Comparison of ENCODE assay signal across 13 cellular contexts in genomic region chr17:79772726-79773125, GRCh38. TPM values are rescaled to one million over a fixed set of nuclear protein-coding genes. Genes with fewer than 3 reads are reported as not detected.
"Had no signal": no experiment of that assay in that cellular context is flagged by ENCODE, and none has a peak within 500 bp of the region (broad histone marks: within the 10 kb centered on the region; RNA-seq: fewer than 3 reads in every experiment).

No MANE protein-coding gene starts in this region.

RNA-seq across cellular contexts. Expression of gene ENPP7, which starts 42.0 kb away (rescaled TPM):
- total RNA-seq: dermis microvascular lymphatic vessel endothelial cell, endodermal cell, esophagus mucosa, esophagus squamous epithelium, gastrocnemius medialis, glomerular endothelial cell, heart right ventricle, left ventricle myocardium inferior, lung microvascular endothelial cell, mesothelial cell of epicardium, mucosa of descending colon, myocyte had no signal
- polyA plus RNA-seq: heart right ventricle, keratinocyte had no signal
